16 cellular contexts compared by ENCODE assay signal in the genomic region with DNA sequence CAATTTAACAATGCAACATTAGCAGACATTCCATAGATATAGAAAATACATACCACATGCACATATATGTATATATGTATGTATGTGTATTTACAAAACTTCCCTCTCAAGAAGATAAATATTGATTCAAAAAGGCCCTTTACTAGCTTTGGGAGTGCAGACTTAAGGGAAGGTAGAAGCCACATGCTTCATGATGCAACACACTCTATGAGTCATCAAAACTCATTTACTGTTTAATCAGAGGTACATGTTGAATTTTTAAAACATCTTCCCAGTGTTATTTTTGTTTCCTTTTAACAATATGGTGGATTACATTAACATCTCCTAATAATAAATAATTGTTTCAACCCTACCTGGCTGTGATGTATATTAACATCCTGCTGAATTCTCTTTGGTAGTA.
DNase-seq lines count a peak whose midpoint lies in the region; TF ChIP-seq lines count a peak whose summit lies in the region.
"Had no signal": no experiment of that assay in that cellular context is flagged by ENCODE, and none has a peak within 500 bp of the region (broad histone marks: within the 10 kb centered on the region; RNA-seq: fewer than 3 reads in every experiment).

No MANE protein-coding gene starts in this region.

- no peaks in the 10 kb centered on the region for H3K4me1 Mint-ChIP-seq in activated CD4-positive, alpha-beta memory T cell treated with anti-CD3 and anti-CD28 coated beads for 36 hours (ENCODE audit: low read depth)
- H3K4me1 Mint-ChIP-seq: naive thymus-derived CD8-positive, alpha-beta T cell had no signal

- no peaks in the 10 kb centered on the region for H3K9me3 Mint-ChIP-seq in activated CD4-positive, alpha-beta memory T cell treated with anti-CD3 and anti-CD28 coated beads for 36 hours
- H3K9me3 Mint-ChIP-seq: naive thymus-derived CD8-positive, alpha-beta T cell had no signal

- POLR2A ChIA-PET in activated CD4-positive, alpha-beta memory T cell treated with anti-CD3 and anti-CD28 coated beads for 36 hours (lab: Charles Lee) = no interaction called here

- CTCF ChIA-PET in activated CD4-positive, alpha-beta memory T cell treated with anti-CD3 and anti-CD28 coated beads for 36 hours (lab: Charles Lee) = no interaction called here

- H3K4me3 ChIP-seq in foreskin fibroblast (ENCODE audit: low read depth in 1 of 2, low read length in 2 of 2) = no peak overlapping the region
- H3K4me3 ChIP-seq: BLaER1 treated with 17β-estradiol and CSF1 and Interleukin-3, amounts not matched to agents 10 nM and 100 nM; MG63 had no signal

- intact Hi-C loops in activated CD4-positive, alpha-beta memory T cell treated with anti-CD3 and anti-CD28 coated beads for 36 hours (cut with micrococcal nuclease) = no loop called here
- intact Hi-C loops in posterior vena cava (cut with DNase I) = no loop called here

- H3K27me3 Mint-ChIP-seq in activated CD4-positive, alpha-beta memory T cell treated with anti-CD3 and anti-CD28 coated beads for 36 hours = peaks cover 5% of the 10 kb centered on the region

- TF ChIP-seq CTCF in foreskin fibroblast (IDR thresholded peaks at IDR 0.05; ENCODE audit: low read depth, low read length) = no peak

- peak; percentile 20 to 23 for DNase-seq in AML-193 (lab: John Stamatoyannopoulos, UW)
- peak; percentile 36 for DNase-seq in HT1080 (ENCODE audit: low read depth)
- DNase-seq in SKM-1 treated with dmso at 0.1 percent for 144 hours (lab: John Stamatoyannopoulos, UW; ENCODE audit: unreplicated experiment) = peak; percentile 67
- peak; percentile 26 to 69 for DNase-seq in foreskin fibroblast
- DNase-seq in glomerular visceral epithelial cell (ENCODE audit: extremely low spot score) = no peak
- no peak for DNase-seq in activated CD4-positive, alpha-beta memory T cell treated with anti-CD3 and anti-CD28 coated beads for 36 hours
- no peak for DNase-seq in activated gamma-delta T cell treated with Interleukin-2 at 50 U/mL for 16 hours
- DNase-seq in posterior vena cava (ENCODE audit: low spot score) = no peak
- DNase-seq: activated naive CD4-positive, alpha-beta T cell treated with Interleukin-2 at 50 U/mL for 16 hours; cerebellar nuclear complex; left colon; MG63; naive thymus-derived CD8-positive, alpha-beta T cell; NCI-H510A; stimulated activated naive CD4-positive, alpha-beta T cell treated with Interleukin-2 at 50 U/mL for 16 hours had no signal

- no peak overlapping the region for H3K4me3 Mint-ChIP-seq in activated CD4-positive, alpha-beta memory T cell treated with anti-CD3 and anti-CD28 coated beads for 36 hours
- H3K4me3 Mint-ChIP-seq: naive thymus-derived CD8-positive, alpha-beta T cell had no signal

- no peak overlapping the region for H3K27ac Mint-ChIP-seq in activated CD4-positive, alpha-beta memory T cell treated with anti-CD3 and anti-CD28 coated beads for 36 hours
- H3K27ac Mint-ChIP-seq: naive thymus-derived CD8-positive, alpha-beta T cell had no signal

- no peaks in the 10 kb centered on the region for H3K36me3 Mint-ChIP-seq in activated CD4-positive, alpha-beta memory T cell treated with anti-CD3 and anti-CD28 coated beads for 36 hours
- H3K36me3 Mint-ChIP-seq: naive thymus-derived CD8-positive, alpha-beta T cell had no signal

Comparison
In these comparisons a context has a peak if more than half of its experiments do, and no peak if none do; other contexts are left out.
1. DNase-seq: peak in AML-193 (2 of 2), HT1080 (single experiment), SKM-1 treated with dmso at 0.1 percent for 144 hours (single experiment) and foreskin fibroblast (2 of 2); none in glomerular visceral epithelial cell (single experiment), activated CD4-positive, alpha-beta memory T cell treated with anti-CD3 and anti-CD28 coated beads for 36 hours (single experiment), activated gamma-delta T cell treated with Interleukin-2 at 50 U/mL for 16 hours (single experiment) and posterior vena cava (single experiment).